19 cellular contexts compared by ENCODE assay signal in genomic region chr9:90165281-90165680, GRCh38.
DNase-seq lines count a peak whose midpoint lies in the region; FAIRE-seq and TF ChIP-seq lines count a peak whose summit lies in the region.
"Had no signal": no experiment of that assay in that cellular context is flagged by ENCODE, and none has a peak within 500 bp of the region (broad histone marks: within the 10 kb centered on the region; RNA-seq: fewer than 3 reads in every experiment).

No MANE protein-coding gene starts in this region.

- no peak overlapping the region for H3K4me3 ChIP-seq in H1 (ENCODE audit: extremely low read depth in 1 of 4, insufficient read depth in 2 of 4, low read depth in 3 of 4, low read length in 4 of 4)
- H3K4me3 ChIP-seq in small intestine (ENCODE audit: low read depth in 1 of 2, low read length in 2 of 2): no peak overlapping the region
- H3K4me3 ChIP-seq: BLaER1, GM12878 had no signal

- no peak overlapping the region for H3K4me2 ChIP-seq in H1 (ENCODE audit: insufficient read depth in 1 of 2, low read depth in 2 of 2, low read length in 2 of 2)
- H3K4me2 ChIP-seq: BLaER1 had no signal

- H3K27ac ChIP-seq in H1 (ENCODE audit: low read depth, low read length): no peak overlapping the region
- H3K27ac ChIP-seq in small intestine (ENCODE audit: low read depth in 1 of 2, low read length in 1 of 2): peak overlapping the region in 1 of 2 donors; percentile 61
- H3K27ac ChIP-seq: BLaER1, HL-60 had no signal

- H2BK12ac ChIP-seq in H1 (ENCODE audit: low read depth, low read length): no peak overlapping the region

- H3K36me3 ChIP-seq in H1 (ENCODE audit: control insufficient read depth in 2 of 4, insufficient read depth in 4 of 4, low read length in 3 of 4) (no peaks in the 10 kb centered on the region), small intestine (ENCODE audit: control insufficient read depth in 2 of 2, insufficient read depth in 2 of 2, low read length in 2 of 2) (no peaks in the 10 kb centered on the region)
- H3K36me3 ChIP-seq: BLaER1 had no signal

- H4K91ac ChIP-seq in H1 (replicated peaks; ENCODE audit: insufficient read length, low read length): no peak overlapping the region

- H4K8ac ChIP-seq in H1 (ENCODE audit: extremely low read depth, insufficient read depth, low read length): no peak overlapping the region

- no peak for TF ChIP-seq EP300 in H1 (IDR thresholded peaks at IDR 0.05; ENCODE audit: borderline replicate concordance in 1 of 2, low read depth in 2 of 2, low read length in 2 of 2)

- WGBS in H1 (ENCODE audit: extremely low coverage in 1 of 2, insufficient coverage in 1 of 2, insufficient read length in 1 of 2, insufficient replicate concordance in 2 of 2, low coverage in 1 of 2, low lambda C conversion rate in 2 of 2, missing lambda C conversion rate in 1 of 2), 2 experiments: 91% methylated on average over 6 of the region's 6 CpGs; no CpG with 5 or more reads in 1 of the 2 experiments
- 16 to 61% (median 38%) methylated on average over 6 of the region's 6 CpGs for WGBS in small intestine, 3 donors

- H3K4me1 Mint-ChIP-seq in glutamatergic neuron (ENCODE audit: low read depth, unreplicated experiment): no peaks in the 10 kb centered on the region
- H3K4me1 Mint-ChIP-seq: CD14-positive monocyte had no signal

- CTCF ChIA-PET in H1 (lab: Charles Lee; ENCODE audit: partially characterized antibody): no interaction called here

- TF ChIP-seq CTCF in H1 (IDR thresholded peaks at IDR 0.05; ENCODE audit: control extremely low read depth in 1 of 3, insufficient read depth in 1 of 3, low read depth in 1 of 3, low read length in 3 of 3): no peak
- TF ChIP-seq CTCF in glutamatergic neuron (IDR thresholded peaks at IDR 0.05; ENCODE audit: partially characterized antibody, unreplicated experiment): no peak

- no peak for FAIRE-seq in H1 (lab: Jason Lieb, UNC)
- FAIRE-seq in small intestine (lab: Jason Lieb, UNC): no peak
- FAIRE-seq: GM12878 had no signal

- no peak overlapping the region for H2BK15ac ChIP-seq in H1 (ENCODE audit: low read length)

- H3K9me3 Mint-ChIP-seq in glutamatergic neuron (ENCODE audit: unreplicated experiment): no peaks in the 10 kb centered on the region
- H3K9me3 Mint-ChIP-seq: CD4-positive, alpha-beta memory T cell had no signal

- peaks cover 5% of the 10 kb centered on the region; the same call in 1 of the 2 replicates for H3K23me2 ChIP-seq in H1 (ENCODE audit: low read depth, low read length)

- no peak overlapping the region for H3K14ac ChIP-seq in H1 (ENCODE audit: insufficient read length)

- H3K27me3 ChIP-seq in H1 (replicated peaks in 1 of 4; ENCODE audit: control insufficient read depth in 3 of 4, extremely low read depth in 1 of 4, insufficient read depth in 3 of 4, low read length in 3 of 4) (no peaks in the 10 kb centered on the region), small intestine (ENCODE audit: control insufficient read depth in 2 of 2, insufficient read depth in 2 of 2, low read length in 2 of 2) (no peaks in the 10 kb centered on the region)
- H3K27me3 ChIP-seq: BLaER1 had no signal

- no peak overlapping the region for H3K9ac ChIP-seq in H1 (replicated peaks in 1 of 4; ENCODE audit: extremely low read depth in 1 of 4, low read depth in 3 of 4, low read length in 3 of 4)
- H3K9ac ChIP-seq: BLaER1 had no signal

- no peak overlapping the region for H3K4me3 Mint-ChIP-seq in glutamatergic neuron (ENCODE audit: unreplicated experiment)
- H3K4me3 Mint-ChIP-seq: CD14-positive monocyte; CD4-positive, alpha-beta memory T cell; H9 had no signal

- no peak overlapping the region for H2AK5ac ChIP-seq in H1 (ENCODE audit: low read depth, low read length)

- H3K4me1 ChIP-seq in H1 (replicated peaks in 1 of 4; ENCODE audit: control insufficient read depth in 3 of 4, insufficient read depth in 4 of 4, low read length in 3 of 4) (peaks cover 0 to 4% (median 1%) of the 10 kb centered on the region in 4 experiments; a peak in 3 of 7 replicates), small intestine (ENCODE audit: control insufficient read depth in 2 of 2, insufficient read depth in 1 of 2, low read depth in 1 of 2, low read length in 1 of 2) (peaks cover 5 to 9% of the 10 kb centered on the region in 2 donors)

- peak overlapping the region; percentile 72; the same call in 1 of the 2 replicates for H2AFZ ChIP-seq in H1 (ENCODE audit: low read length)

- DNase-seq in MV-4-11 (lab: John Stamatoyannopoulos, UW): peak; percentile 46
- DNase-seq in SW480 (ENCODE audit: low spot score): peak; percentile 31
- no peak for DNase-seq in H1 (ENCODE audit: low read depth in 1 of 2, low spot score in 2 of 2)
- peak; percentile 88 for DNase-seq in small intestine
- DNase-seq in HuH-7 (ENCODE audit: low spot score): no peak
- DNase-seq in glutamatergic neuron: no peak
- no peak for DNase-seq in DMS 273 treated with DMSO at 0.1 percent for 48 hours (lab: John Stamatoyannopoulos, UW)
- DNase-seq: 8988T; CD4-positive, alpha-beta memory T cell; DMS53; DND-41; EL; GOT3; H9; IMR-90 had no signal

- POLR2A ChIA-PET in H1 (lab: Charles Lee; ENCODE audit: partially characterized antibody): no interaction called here

- no peak overlapping the region for H3K27ac Mint-ChIP-seq in glutamatergic neuron (ENCODE audit: unreplicated experiment)
- H3K27ac Mint-ChIP-seq: CD14-positive monocyte, H9 had no signal

- no peaks in the 10 kb centered on the region for H3K36me3 Mint-ChIP-seq in glutamatergic neuron (ENCODE audit: unreplicated experiment)
- H3K36me3 Mint-ChIP-seq: CD14-positive monocyte; CD4-positive, alpha-beta memory T cell had no signal

- H2BK20ac ChIP-seq in H1 (ENCODE audit: low read length): no peak overlapping the region

- no peaks in the 10 kb centered on the region for H3K79me2 ChIP-seq in H1 (ENCODE audit: control insufficient read depth in 1 of 2, insufficient read depth in 2 of 2, low read length in 2 of 2)

- no peak for TF ChIP-seq POLR2A in H1 (IDR thresholded peaks at IDR 0.05; ENCODE audit: control extremely low read depth in 1 of 2, low read depth in 2 of 2, low read length in 2 of 2)

- H2BK120ac ChIP-seq in H1 (replicated peaks; ENCODE audit: low read depth, low read length): no peak overlapping the region

- no peak overlapping the region for H3K56ac ChIP-seq in H1 (replicated peaks; ENCODE audit: insufficient read length, low read depth, low read length)

- no peak overlapping the region for H3K23ac ChIP-seq in H1 (ENCODE audit: insufficient read length)

- 0 out of 2 replicates have a peak overlapping the region, but pooled peaks have one; percentile 26 for H2BK5ac ChIP-seq in H1 (ENCODE audit: low read depth, low read length)

- no peak overlapping the region for H3K18ac ChIP-seq in H1 (ENCODE audit: extremely low read depth, low read length)

- TF ChIP-seq RAD21 in H1 (IDR thresholded peaks at IDR 0.05 in 1 of 2, conservative IDR thresholded peaks at IDR 0.05 in 1 of 2; ENCODE audit: low read depth in 2 of 2, low read length in 2 of 2): no peak

- peaks cover 0 to 5% of the 10 kb centered on the region in 2 experiments for H4K20me1 ChIP-seq in H1 (replicated peaks in 1 of 2; ENCODE audit: control insufficient read depth in 1 of 2, insufficient read depth in 2 of 2, low read length in 2 of 2)
- H4K20me1 ChIP-seq: BLaER1 had no signal

- peaks cover 2% of the 10 kb centered on the region; the same call in 1 of the 2 replicates for H3K79me1 ChIP-seq in H1 (ENCODE audit: low read depth, low read length)

- H3K9me3 ChIP-seq in H1 (ENCODE audit: insufficient read depth in 2 of 2, low read depth in 1 of 2, low read length in 1 of 2) (no peaks in the 10 kb centered on the region), small intestine (ENCODE audit: control insufficient read depth, low read depth) (no peaks in the 10 kb centered on the region)

- H3K4ac ChIP-seq in H1 (replicated peaks; ENCODE audit: insufficient read length, low read depth, low read length): no peak overlapping the region

- H4K5ac ChIP-seq in H1 (ENCODE audit: insufficient read length, low read depth, low read length): no peak overlapping the region

- H3K27me3 Mint-ChIP-seq in glutamatergic neuron (ENCODE audit: unreplicated experiment): no peaks in the 10 kb centered on the region

TF ChIP-seq in H1, 55 proteins besides CTCF, POLR2A, EP300 and RAD21:
- TF ChIP-seq SIRT6 (IDR thresholded peaks at IDR 0.05; ENCODE audit: low read length): no peak
- TF ChIP-seq POU5F1 (IDR thresholded peaks at IDR 0.05; ENCODE audit: low read depth, low read length): no peak
- TF ChIP-seq CTBP2 (IDR thresholded peaks at IDR 0.05; ENCODE audit: borderline replicate concordance, insufficient read depth, insufficient read length, low read length): no peak
- no peak for TF ChIP-seq POLR2AphosphoS5 (IDR thresholded peaks at IDR 0.05; ENCODE audit: low read depth, low read length)
- TF ChIP-seq CEBPB (IDR thresholded peaks at IDR 0.05; ENCODE audit: low read depth, low read length): no peak
TF ChIP-seq in H1: peak in this region for 0.

Comparison
In these comparisons a context has a peak if more than half of its experiments do, and no peak if none do; other contexts are left out.
1. DNase-seq: peak in MV-4-11 (single experiment), SW480 (single experiment) and small intestine (single experiment); none in H1 (0 of 2), HuH-7 (single experiment), glutamatergic neuron (single experiment) and DMS 273 treated with DMSO at 0.1 percent for 48 hours (single experiment).